In genomic region chr1:115469703-115470476, GRCh38 we compare ENCODE assay signal across 8 cellular contexts.
DNase-seq lines count a peak whose midpoint lies in the region; ATAC-seq and TF ChIP-seq lines count a peak whose summit lies in the region.

No MANE protein-coding gene starts in this region.

- no peak for TF ChIP-seq EP300 in sigmoid colon (IDR thresholded peaks at IDR 0.05)

- TF ChIP-seq CTCF in sigmoid colon (IDR thresholded peaks at IDR 0.05) = peak; percentile 47 to 87 (median 78)

- H3K4me1 Mint-ChIP-seq in activated T-cell treated with anti-CD3 and anti-CD28 coated beads, Interleukin-2, amount 50 U/mL, for 24 hours (ENCODE audit: low read depth) = peaks cover 9% of the 10 kb centered on the region

- intact Hi-C loops in left cardiac atrium (cut with DNase I) (loop anchor here (5.0 to 10.0 kb wide), 2 partner anchors 125 to 333 kb away; no protein-coding TSS in a partner anchor), sigmoid colon (cut with DNase I) (loop anchor here (1.0 to 10.0 kb wide), 3 partner anchors 125 to 475 kb away; no protein-coding TSS in a partner anchor), posterior vena cava (cut with DNase I) (loop anchor here (5.0 kb wide), 2 partner anchors 333 to 373 kb away; no protein-coding TSS in a partner anchor)

- no peak overlapping the region for H3K4me3 ChIP-seq in sigmoid colon

- no peak overlapping the region for H3K4me3 Mint-ChIP-seq in activated T-cell treated with anti-CD3 and anti-CD28 coated beads, Interleukin-2, amount 50 U/mL, for 24 hours

- no peaks in the 10 kb centered on the region for H3K36me3 ChIP-seq in sigmoid colon

- DNase-seq in ELF-1 (ENCODE audit: low read depth, low spot score) (peak; percentile 88), HEK293T (ENCODE audit: extremely low spot score) (peak; percentile 82), NCI-H226 (peak; percentile 74), left cardiac atrium (peak; percentile 45), sigmoid colon (no peak), posterior vena cava (ENCODE audit: low spot score) (no peak), cortex of kidney (lab: John Stamatoyannopoulos, UW) (no peak)
- peak; percentile 56 for DNase-seq in activated T-cell treated with anti-CD3 and anti-CD28 coated beads, Interleukin-2, amount 50 U/mL, for 24 hours

- H3K27me3 Mint-ChIP-seq in activated T-cell treated with anti-CD3 and anti-CD28 coated beads, Interleukin-2, amount 50 U/mL, for 24 hours = peaks cover 22% of the 10 kb centered on the region

- no peaks in the 10 kb centered on the region for H3K27me3 ChIP-seq in sigmoid colon

- no peaks in the 10 kb centered on the region for H3K9me3 Mint-ChIP-seq in activated T-cell treated with anti-CD3 and anti-CD28 coated beads, Interleukin-2, amount 50 U/mL, for 24 hours

- no peaks in the 10 kb centered on the region for H3K36me3 Mint-ChIP-seq in activated T-cell treated with anti-CD3 and anti-CD28 coated beads, Interleukin-2, amount 50 U/mL, for 24 hours (ENCODE audit: low read depth)

- H3K9me3 ChIP-seq in sigmoid colon = no peaks in the 10 kb centered on the region

- WGBS in sigmoid colon, 2 donors = 9 to 29% methylated on average over 11 of the region's 11 CpGs

- no peak overlapping the region for H3K27ac ChIP-seq in sigmoid colon

- TF ChIP-seq POLR2A in sigmoid colon (IDR thresholded peaks at IDR 0.05) = no peak

- POLR2A ChIA-PET in HEK293T (lab: Yijun Ruan, JAX) = no interaction called here

- no peak overlapping the region for H3K27ac Mint-ChIP-seq in activated T-cell treated with anti-CD3 and anti-CD28 coated beads, Interleukin-2, amount 50 U/mL, for 24 hours

- peaks cover 0 to 7% (median 0%) of the 10 kb centered on the region in 4 donors for H3K4me1 ChIP-seq in sigmoid colon

- ATAC-seq in left cardiac atrium = peak; percentile 56 to 77

- CTCF ChIA-PET in HEK293T (lab: Yijun Ruan, JAX) = interaction anchor here (0.6 to 2.0 kb wide), 17 partner anchors 9 to 413 kb away, joined by 3 to 14 read pairs (median 4); partner anchors contain the start of gene NGF

TF ChIP-seq in HEK293T, 16 proteins besides CTCF, POLR2A, EP300 and RAD21:
- TF ChIP-seq NFRKB (IDR thresholded peaks at IDR 0.05) = no peak
- TF ChIP-seq ELF4 (IDR thresholded peaks at IDR 0.05) = no peak
- no peak for TF ChIP-seq SUZ12 (IDR thresholded peaks at IDR 0.05)
- TF ChIP-seq SP1 (IDR thresholded peaks at IDR 0.05) = no peak
- TF ChIP-seq CTBP1 (IDR thresholded peaks at IDR 0.05; ENCODE audit: borderline replicate concordance) = no peak
- TF ChIP-seq ARNT (IDR thresholded peaks at IDR 0.05) = no peak
- TF ChIP-seq FOXA1 (IDR thresholded peaks at IDR 0.05) = no peak
- no peak for TF ChIP-seq FOXM1 (IDR thresholded peaks at IDR 0.05; ENCODE audit: borderline replicate concordance)
- no peak for TF ChIP-seq PKNOX1 (IDR thresholded peaks at IDR 0.05)
- no peak for TF ChIP-seq BHLHE40 (IDR thresholded peaks at IDR 0.05; ENCODE audit: borderline replicate concordance)
- TF ChIP-seq ZNF384 (IDR thresholded peaks at IDR 0.05) = no peak
- TF ChIP-seq L3MBTL2 (conservative IDR thresholded peaks at IDR 0.05) = no peak
- TF ChIP-seq TARDBP (IDR thresholded peaks at IDR 0.05) = no peak
- TF ChIP-seq LEF1 (IDR thresholded peaks at IDR 0.05; ENCODE audit: borderline replicate concordance) = no peak

Comparison
In these comparisons a context has a peak if more than half of its experiments do, and no peak if none do; other contexts are left out.
1. DNase-seq: peak in ELF-1 (single experiment), HEK293T (single experiment), NCI-H226 (single experiment), activated T-cell treated with anti-CD3 and anti-CD28 coated beads, Interleukin-2, amount 50 U/mL, for 24 hours (single experiment) and left cardiac atrium (single experiment); none in sigmoid colon (single experiment), posterior vena cava (single experiment) and cortex of kidney (single experiment).